Comparison of ENCODE assay signal across 1 cellular context in the genomic region with DNA sequence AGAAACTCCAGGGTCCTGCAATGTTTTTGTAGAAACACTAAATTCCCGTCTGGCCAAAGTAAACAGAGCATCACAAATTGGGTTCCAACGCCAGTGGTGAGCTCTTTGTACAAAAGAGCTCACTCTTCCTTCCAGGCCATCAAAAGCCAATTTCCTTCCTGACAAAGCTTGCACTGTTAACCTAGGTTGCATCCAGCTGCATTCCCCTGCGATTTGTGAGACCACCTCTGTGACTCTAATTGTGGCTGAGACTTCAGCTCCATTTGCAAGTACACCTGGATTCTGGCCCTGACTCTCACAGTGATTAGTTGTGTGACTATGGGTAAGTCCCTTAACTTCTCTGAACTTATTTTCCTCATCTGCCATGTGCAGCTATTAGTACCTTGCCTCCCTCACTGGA.
TF ChIP-seq lines count a peak whose summit lies in the region.

No MANE protein-coding gene starts in this region.

TF ChIP-seq in GM23338, 12 proteins besides CTCF, POLR2A, EP300 and RAD21 (continued from another document):
- TF ChIP-seq JUNB (IDR thresholded peaks at IDR 0.05; ENCODE audit: unreplicated experiment) (no peak), STAT1 (IDR thresholded peaks at IDR 0.05; ENCODE audit: unreplicated experiment) (no peak), CREB1 (CRISPR knock-in tag; IDR thresholded peaks at IDR 0.05; ENCODE audit: low read depth) (no peak)
TF ChIP-seq in GM23338: peak in this region for 0.
